ENCODE assay signal across 8 cellular contexts in the genomic region with DNA sequence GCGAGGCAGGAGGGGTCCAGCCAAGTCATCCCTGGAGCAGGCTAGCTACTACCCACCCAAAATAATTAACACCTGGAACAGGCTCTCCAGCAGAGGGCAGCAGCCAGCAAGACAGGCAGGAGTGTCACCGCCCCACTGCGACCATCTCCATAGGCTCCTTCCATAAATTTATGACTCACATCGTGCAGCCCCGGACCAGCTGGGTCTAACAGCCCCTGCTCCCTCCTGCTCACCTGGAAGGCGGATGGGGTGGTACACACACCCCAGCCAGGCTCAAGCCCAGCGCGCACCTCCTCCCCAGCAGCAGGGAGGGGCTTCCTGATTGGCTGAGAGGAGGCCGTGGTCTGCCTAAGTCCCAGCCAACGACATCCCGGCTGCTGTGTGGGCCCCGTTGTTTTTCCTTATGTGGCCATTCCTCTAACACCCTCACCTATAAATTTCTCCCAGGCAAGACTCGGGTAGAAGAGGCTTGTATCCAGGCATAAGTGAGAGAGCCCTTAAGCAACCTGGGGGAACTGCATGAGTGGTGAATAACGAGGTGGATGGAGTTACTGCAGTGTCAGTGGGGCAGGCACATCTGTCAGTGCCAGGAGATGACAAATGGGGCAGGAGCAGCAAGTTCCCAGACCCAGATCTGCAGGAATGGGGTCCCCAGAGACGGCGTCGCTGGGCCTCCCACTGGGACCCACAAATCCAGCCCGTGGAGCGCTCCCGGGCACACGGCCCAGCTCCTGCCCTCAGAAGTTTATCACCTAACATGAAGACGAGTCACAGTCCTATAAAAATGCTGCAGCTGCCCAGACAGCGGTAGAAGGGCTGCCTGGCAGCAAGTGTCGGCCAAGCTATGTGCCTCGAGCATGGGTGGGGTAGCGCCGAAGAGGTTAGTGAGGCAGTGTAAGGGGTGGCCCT. TPM values are rescaled to one million over a fixed set of nuclear protein-coding genes. Genes with fewer than 3 reads are reported as not detected.
DNase-seq lines count a peak whose midpoint lies in the region; ATAC-seq and TF ChIP-seq lines count a peak whose summit lies in the region.

No MANE protein-coding gene starts in this region.

- H3K4me1 ChIP-seq in vagina = peaks cover 12% of the 10 kb centered on the region

- intact Hi-C loops in posterior cingulate gyrus (cut with DNase I) (loop anchor here (5.0 kb wide), 1 partner anchor 356 kb away; no protein-coding TSS in a partner anchor), vagina (cut with DNase I) (loop anchor here (10.0 kb wide), 1 partner anchor 358 kb away; no protein-coding TSS in a partner anchor)

- H3K9me3 ChIP-seq in vagina = no peaks in the 10 kb centered on the region

- H3K27ac ChIP-seq in vagina = no peak overlapping the region

- TF ChIP-seq POLR2A in vagina (IDR thresholded peaks at IDR 0.05) = no peak

- H3K4me3 ChIP-seq in vagina = no peak overlapping the region

- H3K36me3 ChIP-seq in vagina = no peaks in the 10 kb centered on the region

- no peaks in the 10 kb centered on the region for H3K27me3 ChIP-seq in vagina

- TF ChIP-seq CTCF in LNCAP (IDR thresholded peaks at IDR 0.05) (peak; percentile 80), vagina (IDR thresholded peaks at IDR 0.05) (peak in 2 of 3 experiments; percentile 27 to 41)

- peak; percentile 85 for DNase-seq in Daoy (ENCODE audit: low read depth)
- peak; percentile 54 for DNase-seq in RPMI7951 (ENCODE audit: low read depth)
- DNase-seq in activated T-helper 1 cell treated with Interleukin-2 at 50 U/mL for 16 hours (ENCODE audit: low read depth) = peak; percentile 35
- peak; percentile 33 for DNase-seq in fibroblast of the conjunctiva (ENCODE audit: low read depth)
- peak in 7 of 10 donors; percentile 44 to 93 (median 64) for DNase-seq in posterior cingulate gyrus
- no peak for DNase-seq in vagina (ENCODE audit: extremely low spot score in 2 of 2)

- no peak for ATAC-seq in GM18519 (IDR thresholded peaks at IDR 0.05; ENCODE audit: low FRiP score, unreplicated experiment)

RNA-seq across cellular contexts. Expression of a gene that starts 43.1 kb away (rescaled TPM):
- 35.4 and 40.0 TPM in 2 replicates for total RNA-seq in Daoy (2014; rRNA removed; shearing (Covaris generic))
- 15.0 and 15.6 TPM in 2 replicates for total RNA-seq in RPMI7951 (2014; rRNA removed; shearing (Covaris generic))
- total RNA-seq in vagina = 20.9 TPM

Comparison
In these comparisons a context has a peak if more than half of its experiments do, and no peak if none do; other contexts are left out.
1. DNase-seq: peak in Daoy (single experiment), RPMI7951 (single experiment), activated T-helper 1 cell treated with Interleukin-2 at 50 U/mL for 16 hours (single experiment), fibroblast of the conjunctiva (single experiment) and posterior cingulate gyrus (7 of 10); none in vagina (0 of 2).